Comparison of ENCODE assay signal across 29 cellular contexts in the genomic region with DNA sequence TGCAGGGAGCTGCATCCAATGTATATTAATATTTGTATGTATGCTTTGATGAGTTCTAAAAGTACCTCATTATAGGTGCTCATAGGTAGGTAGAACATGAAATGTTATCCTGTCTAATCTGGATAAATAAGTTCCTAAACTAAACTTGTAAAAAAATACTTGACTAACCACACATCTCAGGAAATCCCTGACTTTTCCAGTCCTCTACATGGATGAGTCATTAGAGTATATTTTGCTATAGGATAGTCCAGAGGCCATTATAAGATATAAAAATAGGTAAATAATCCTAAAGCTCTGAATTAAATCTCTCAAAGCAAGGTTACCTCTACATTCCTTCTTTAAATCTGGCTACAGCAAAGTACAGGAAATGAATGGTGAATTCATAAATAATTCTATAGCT.
"Had no signal": no experiment of that assay in that cellular context is flagged by ENCODE, and none has a peak within 500 bp of the region (broad histone marks: within the 10 kb centered on the region; RNA-seq: fewer than 3 reads in every experiment).

No MANE protein-coding gene starts in this region.

- ATAC-seq: heart right ventricle; left cardiac atrium; left lung; naive thymus-derived CD4-positive, alpha-beta T cell; sciatic nerve; stimulated activated memory B cell treated with anti-CD40 and anti-IgM and Interleukin-4, amounts not matched to agents 10 μg/mL and 1 μg/mL and 100 μg/mL, for 72 hours; stimulated activated naive CD8-positive, alpha-beta T cell treated with anti-CD3 and anti-CD28 coated beads, Interleukin-15, Interleukin-2, amounts not matched to agents 100 U/mL and 50 U/mL, for 24 hours had no signal

- H3K4me1 Mint-ChIP-seq: stimulated activated memory B cell treated with anti-CD40 and anti-IgM and Interleukin-4, amounts not matched to agents 10 μg/mL and 1 μg/mL and 100 μg/mL, for 72 hours had no signal

- H3K9me3 Mint-ChIP-seq: dendritic cell treated with granulocyte-macrophage colony-stimulating factor and Interleukin-4, amounts not matched to agents 40 ng/mL and 50 ng/mL, for 4 days; endodermal cell; nephron; neural progenitor cell; stimulated activated memory B cell treated with anti-CD40 and anti-IgM and Interleukin-4, amounts not matched to agents 10 μg/mL and 1 μg/mL and 100 μg/mL, for 72 hours had no signal

- H3K79me2 ChIP-seq: parathyroid adenoma had no signal

- H3K9ac ChIP-seq: neural progenitor cell, parathyroid adenoma had no signal

- H3K4me3 Mint-ChIP-seq: dendritic cell treated with granulocyte-macrophage colony-stimulating factor and Interleukin-4, amounts not matched to agents 40 ng/mL and 50 ng/mL, for 4 days; endodermal cell; naive thymus-derived CD4-positive, alpha-beta T cell; nephron; neural progenitor cell; stimulated activated memory B cell treated with anti-CD40 and anti-IgM and Interleukin-4, amounts not matched to agents 10 μg/mL and 1 μg/mL and 100 μg/mL, for 72 hours had no signal

- DNase-seq: effector CD8-positive, alpha-beta T cell; endodermal cell; foreskin melanocyte; glutamatergic neuron; heart right ventricle; hippocampal formation; left cardiac atrium; left lung; mesendoderm; midbrain; naive thymus-derived CD4-positive, alpha-beta T cell; stimulated activated CD4-positive, alpha-beta T cell treated with anti-CD3 and anti-CD28 coated beads, Interleukin-12 subunit alpha, Interleukin-12 subunit beta, amount 100 ng/mL, for 4 hours; stimulated activated CD4-positive, alpha-beta T cell treated with anti-CD3 and anti-CD28 coated beads, Interleukin-2, amount 100 ng/mL, for 24 hours; stimulated activated CD4-positive, alpha-beta T cell treated with anti-CD3 and anti-CD28 coated beads, Interleukin-4, amount 100 ng/mL, for 4 hours; stimulated activated naive CD8-positive, alpha-beta T cell treated with anti-CD3 and anti-CD28 coated beads, Interleukin-15, Interleukin-2, amounts not matched to agents 100 U/mL and 50 U/mL, for 24 hours; substantia nigra; upper lobe of left lung had no signal

- H3K27me3 ChIP-seq: esophagus muscularis mucosa, heart right ventricle, left lung, neural progenitor cell, right atrium auricular region, tibial nerve, upper lobe of left lung had no signal

- H3K4me3 ChIP-seq: esophagus muscularis mucosa, heart right ventricle, left lung, neural progenitor cell, right atrium auricular region, smooth muscle cell, thoracic aorta, tibial nerve, upper lobe of left lung had no signal

- H3K36me3 Mint-ChIP-seq: stimulated activated memory B cell treated with anti-CD40 and anti-IgM and Interleukin-4, amounts not matched to agents 10 μg/mL and 1 μg/mL and 100 μg/mL, for 72 hours had no signal

- H3K36me3 ChIP-seq: neural progenitor cell, thoracic aorta had no signal

- H2AFZ ChIP-seq: neural progenitor cell, parathyroid adenoma had no signal

- H3K9me3 ChIP-seq: esophagus muscularis mucosa, heart right ventricle, left lung, right atrium auricular region, thoracic aorta, tibial nerve, upper lobe of left lung had no signal

- H3K4me1 ChIP-seq: esophagus muscularis mucosa, left lung, parathyroid adenoma, tibial nerve, upper lobe of left lung had no signal

- H3K27me3 Mint-ChIP-seq: dendritic cell treated with granulocyte-macrophage colony-stimulating factor and Interleukin-4, amounts not matched to agents 40 ng/mL and 50 ng/mL, for 4 days; naive thymus-derived CD4-positive, alpha-beta T cell; progenitor cell of endocrine pancreas; stimulated activated memory B cell treated with anti-CD40 and anti-IgM and Interleukin-4, amounts not matched to agents 10 μg/mL and 1 μg/mL and 100 μg/mL, for 72 hours had no signal

- H3K27ac ChIP-seq: esophagus muscularis mucosa, heart right ventricle, left lung, neural progenitor cell, parathyroid adenoma, right atrium auricular region, thoracic aorta, tibial nerve, upper lobe of left lung had no signal

- H3K27ac Mint-ChIP-seq: dendritic cell treated with granulocyte-macrophage colony-stimulating factor and Interleukin-4, amounts not matched to agents 40 ng/mL and 50 ng/mL, for 4 days; endodermal cell; naive thymus-derived CD4-positive, alpha-beta T cell; nephron; neural progenitor cell; progenitor cell of endocrine pancreas; stimulated activated memory B cell treated with anti-CD40 and anti-IgM and Interleukin-4, amounts not matched to agents 10 μg/mL and 1 μg/mL and 100 μg/mL, for 72 hours had no signal

- H3K4me2 ChIP-seq: neural progenitor cell, smooth muscle cell had no signal
